Comparison of ENCODE assay signal across 26 cellular contexts in genomic region chr7:3149961-3150516, GRCh38.
DNase-seq lines count a peak whose midpoint lies in the region; ATAC-seq and TF ChIP-seq lines count a peak whose summit lies in the region.
"Had no signal": no experiment of that assay in that cellular context is flagged by ENCODE, and none has a peak within 500 bp of the region (broad histone marks: within the 10 kb centered on the region; RNA-seq: fewer than 3 reads in every experiment).

No MANE protein-coding gene starts in this region.

- DNase-seq in RPMI8226 (peak; percentile 12), sciatic nerve (ENCODE audit: low spot score) (peak; percentile 8), GM19240 (ENCODE audit: insufficient read length, low spot score) (no peak), NCI-H1417 treated with DMSO at 0.1 percent for 48 hours (lab: John Stamatoyannopoulos, UW) (no peak), GM03348 (ENCODE audit: low spot score) (no peak)
- DNase-seq in effector memory CD4-positive, alpha-beta T cell, result no peak
- DNase-seq: ACHN; activated CD4-positive, alpha-beta T cell treated with anti-CD3 and anti-CD28 coated beads, Interleukin-2, amount 50 U/mL, for 1 hour; amygdala; Calu3; DMS79 treated with DMSO at 0.1 percent for 48 hours; naive thymus-derived CD8-positive, alpha-beta T cell; NCI-H1048; NCI-H187 treated with DMSO at 0.1 percent for 48 hours; NCI-H2171 treated with DMSO at 0.1 percent for 48 hours; NCI-H524; stimulated activated CD4-positive, alpha-beta T cell treated with anti-CD3 and anti-CD28 coated beads, Interleukin-2, amount 100 ng/mL, for 48 hours; substantia nigra; SW 1271; T1000; WERI-Rb-1 had no signal

- H3K79me2 ChIP-seq in DOHH2 (ENCODE audit: control insufficient read depth, low read length), result no peaks in the 10 kb centered on the region

- no peak for TF ChIP-seq CTCF in DOHH2 (IDR thresholded peaks at IDR 0.05; ENCODE audit: low read depth, low read length, poor library complexity, severe bottlenecking)

- H3K27me3 ChIP-seq in DOHH2 (ENCODE audit: control insufficient read depth, low read length), result no peaks in the 10 kb centered on the region
- no peaks in the 10 kb centered on the region for H3K27me3 ChIP-seq in iPS-15b (ENCODE audit: control insufficient read depth, insufficient read depth, low read length)
- H3K27me3 ChIP-seq in effector memory CD4-positive, alpha-beta T cell (replicated peaks; ENCODE audit: control insufficient read depth, insufficient read depth, low read length, poor library complexity, severe bottlenecking), result no peaks in the 10 kb centered on the region
- H3K27me3 ChIP-seq: Peyer's patch, right atrium auricular region had no signal

- peaks cover 24% of the 10 kb centered on the region for H3F3A ChIP-seq in DOHH2 (ENCODE audit: control insufficient read depth, insufficient read depth)

- H3K4me3 ChIP-seq in DOHH2 (ENCODE audit: low read length), result peak overlapping the region; percentile 48
- H3K4me3 ChIP-seq in iPS-15b (ENCODE audit: low read depth, low read length), result no peak overlapping the region
- no peak overlapping the region for H3K4me3 ChIP-seq in effector memory CD4-positive, alpha-beta T cell (ENCODE audit: insufficient read depth, low read depth, low read length, poor library complexity, severe bottlenecking)
- H3K4me3 ChIP-seq: left lung, Peyer's patch, right atrium auricular region had no signal

- intact Hi-C loops in sciatic nerve (cut with DNase I), result no loop called here

- peak overlapping the region; percentile 70 for H3K27ac ChIP-seq in DOHH2 (ENCODE audit: low read depth, low read length)
- H3K27ac ChIP-seq in effector memory CD4-positive, alpha-beta T cell (ENCODE audit: insufficient read depth, low read length, poor library complexity, severe bottlenecking), result no peak overlapping the region
- H3K27ac ChIP-seq: left lung, Peyer's patch, right atrium auricular region, WERI-Rb-1 had no signal

- H4K20me1 ChIP-seq in DOHH2 (ENCODE audit: control insufficient read depth, insufficient read depth, low read depth, low read length), result no peaks in the 10 kb centered on the region

- H3K9me3 ChIP-seq in DOHH2 (ENCODE audit: control insufficient read depth, insufficient read depth, low read length), result no peaks in the 10 kb centered on the region
- no peaks in the 10 kb centered on the region for H3K9me3 ChIP-seq in iPS-15b (ENCODE audit: control insufficient read depth, insufficient read depth, low read length)
- H3K9me3 ChIP-seq in effector memory CD4-positive, alpha-beta T cell (ENCODE audit: control insufficient read depth, low read length), result no peaks in the 10 kb centered on the region
- H3K9me3 ChIP-seq: left lung, Peyer's patch, right atrium auricular region had no signal

- H3K4me2 ChIP-seq in DOHH2 (ENCODE audit: low read length), result peak overlapping the region; percentile 60

- ATAC-seq in sciatic nerve, result no peak
- ATAC-seq: left lung had no signal

- H3K4me1 ChIP-seq in DOHH2 (ENCODE audit: control insufficient read depth, low read length), result peaks cover 76% of the 10 kb centered on the region
- no peaks in the 10 kb centered on the region for H3K4me1 ChIP-seq in iPS-15b (ENCODE audit: control insufficient read depth, insufficient read depth, low read length)
- H3K4me1 ChIP-seq in effector memory CD4-positive, alpha-beta T cell (ENCODE audit: control insufficient read depth, insufficient read depth, low read length, poor library complexity, severe bottlenecking), result no peaks in the 10 kb centered on the region
- H3K4me1 ChIP-seq: left lung, Peyer's patch, right atrium auricular region had no signal

- H3K9ac ChIP-seq in iPS-15b (ENCODE audit: low read depth, low read length), result peak overlapping the region; percentile 18

- H3K36me3 ChIP-seq in DOHH2 (ENCODE audit: control insufficient read depth, low read length) (no peaks in the 10 kb centered on the region), iPS-15b (ENCODE audit: control insufficient read depth, insufficient read depth, low read length) (no peaks in the 10 kb centered on the region)
- no peaks in the 10 kb centered on the region for H3K36me3 ChIP-seq in effector memory CD4-positive, alpha-beta T cell (ENCODE audit: control insufficient read depth, insufficient read depth, low read length)
- H3K36me3 ChIP-seq: left lung, Peyer's patch, right atrium auricular region, WERI-Rb-1 had no signal

- no peaks in the 10 kb centered on the region for H3K9me2 ChIP-seq in DOHH2 (replicated peaks; ENCODE audit: control insufficient read depth, low read length)

Comparison
In these comparisons a context has a peak if more than half of its experiments do, and no peak if none do; other contexts are left out.
1. DNase-seq: peak in RPMI8226 (single experiment) and sciatic nerve (single experiment); none in GM19240 (single experiment), effector memory CD4-positive, alpha-beta T cell (0 of 3), NCI-H1417 treated with DMSO at 0.1 percent for 48 hours (single experiment) and GM03348 (single experiment).